In genomic region chr3:113147608-113148306, GRCh38 we compare ENCODE assay signal across 19 cellular contexts.
DNase-seq lines count a peak whose midpoint lies in the region; ATAC-seq and TF ChIP-seq lines count a peak whose summit lies in the region.
"Had no signal": no experiment of that assay in that cellular context is flagged by ENCODE, and none has a peak within 500 bp of the region (broad histone marks: within the 10 kb centered on the region; RNA-seq: fewer than 3 reads in every experiment).

No MANE protein-coding gene starts in this region.

- H3F3A ChIP-seq in PC-9 (ENCODE audit: insufficient read depth, low read depth), result no peaks in the 10 kb centered on the region

- no peak overlapping the region for H2AFZ ChIP-seq in PC-9

- DNase-seq in CD8-positive, alpha-beta T cell, result no peak
- no peak for DNase-seq in PC-9
- peak in 3 of 5 donors; percentile 42 to 59 (median 48) for DNase-seq in heart left ventricle
- DNase-seq in AG08396 (ENCODE audit: low spot score), result no peak
- DNase-seq in epidermal melanocyte (ENCODE audit: insufficient read length, low spot score), result no peak
- no peak for DNase-seq in middle frontal gyrus (ENCODE audit: extremely low spot score, low spot score)
- DNase-seq: ACHN; activated CD4-positive, alpha-beta T cell treated with anti-CD3 and anti-CD28 coated beads for 4 hours; activated T-cell treated with anti-CD3 and anti-CD28 coated beads, Interleukin-2, amount 50 U/mL, for 48 hours; adrenal gland; cortex of kidney; MM.1S; NCI-H226; Peyer's patch; substantia nigra; T-helper 17 cell had no signal

- H3K9me2 ChIP-seq in PC-9 (ENCODE audit: insufficient read depth), result no peaks in the 10 kb centered on the region

- H3K27me3 ChIP-seq in CD8-positive, alpha-beta T cell (ENCODE audit: insufficient read depth, low read length), result no peaks in the 10 kb centered on the region
- H3K27me3 ChIP-seq in PC-9 (ENCODE audit: insufficient read depth, low read depth) (no peaks in the 10 kb centered on the region), heart left ventricle (no peaks in the 10 kb centered on the region), rectal smooth muscle tissue (ENCODE audit: control insufficient read depth, insufficient read depth, low read length) (no peaks in the 10 kb centered on the region)
- H3K27me3 ChIP-seq: adrenal gland, Peyer's patch had no signal

- H3K27ac Mint-ChIP-seq in CD8-positive, alpha-beta T cell, result peak overlapping the region; percentile 3
- H3K27ac Mint-ChIP-seq: T-helper 17 cell had no signal

- H3K79me2 ChIP-seq in PC-9 (ENCODE audit: low read depth), result no peaks in the 10 kb centered on the region

- no TSS peak for BruUV-seq in PC-9 (replicated peaks; lab: Mats Ljungman, UMichigan)

- ATAC-seq in CD8-positive, alpha-beta T cell, result no peak
- ATAC-seq in heart left ventricle, result peak; percentile 45 to 60 (median 52)
- no peak for ATAC-seq in HG02798 (IDR thresholded peaks at IDR 0.05; ENCODE audit: poor library complexity, unreplicated experiment)
- ATAC-seq: T-helper 17 cell had no signal

- no peaks in the 10 kb centered on the region for H3K36me3 Mint-ChIP-seq in CD8-positive, alpha-beta T cell

- H3K36me3 ChIP-seq in CD8-positive, alpha-beta T cell (ENCODE audit: insufficient read depth, low read length), result no peaks in the 10 kb centered on the region
- no peaks in the 10 kb centered on the region for H3K36me3 ChIP-seq in PC-9 (ENCODE audit: low read depth)
- no peaks in the 10 kb centered on the region for H3K36me3 ChIP-seq in heart left ventricle
- no peaks in the 10 kb centered on the region for H3K36me3 ChIP-seq in rectal smooth muscle tissue (ENCODE audit: control insufficient read depth, insufficient read depth, low read length)
- H3K36me3 ChIP-seq: adrenal gland, Peyer's patch had no signal

- H3K4me3 ChIP-seq in CD8-positive, alpha-beta T cell (ENCODE audit: low read depth, low read length), result no peak overlapping the region
- H3K4me3 ChIP-seq in PC-9 (no peak overlapping the region), heart left ventricle (peak overlapping the region in 1 of 12 donors; percentile 12), rectal smooth muscle tissue (ENCODE audit: low read length) (peak overlapping the region; percentile 28)
- H3K4me3 ChIP-seq: adrenal gland, Peyer's patch had no signal

- H3K4me3 Mint-ChIP-seq in CD8-positive, alpha-beta T cell, result no peak overlapping the region
- H3K4me3 Mint-ChIP-seq: T-helper 17 cell had no signal

- 68 to 81% (median 70%) methylated on average over 9 of the region's 9 CpGs for WGBS in heart left ventricle, 4 donors

- intact Hi-C loops in CD8-positive, alpha-beta T cell (cut with DNase I, micrococcal nuclease), result no loop called here
- intact Hi-C loops in PC-9 (cut with micrococcal nuclease; ENCODE audit: unreplicated experiment), result loop anchor here (5.0 kb wide), 1 partner anchor 130 kb away; no protein-coding TSS in a partner anchor
- intact Hi-C loops in heart left ventricle (cut with DNase I), result loop anchor here in 1 of 10 donors (5.0 kb wide), 1 partner anchor 65 kb away; the partner anchor contains the start of gene BOC

- no peaks in the 10 kb centered on the region for H3K4me1 Mint-ChIP-seq in CD8-positive, alpha-beta T cell (ENCODE audit: low read depth)
- H3K4me1 Mint-ChIP-seq: T-helper 17 cell had no signal

- POLR2A ChIA-PET in CD8-positive, alpha-beta T cell (lab: Charles Lee), result no interaction called here
- POLR2A ChIA-PET in PC-9 (lab: Charles Lee; ENCODE audit: unreplicated experiment), result interaction anchor here (0.6 to 0.7 kb wide), 2 partner anchors 8 to 13 kb away, joined by 3 to 6 read pairs; no protein-coding TSS in a partner anchor

- no peaks in the 10 kb centered on the region for H3K9me3 ChIP-seq in CD8-positive, alpha-beta T cell (ENCODE audit: low read length)
- H3K9me3 ChIP-seq in PC-9 (ENCODE audit: insufficient read depth, low read depth) (no peaks in the 10 kb centered on the region), heart left ventricle (no peaks in the 10 kb centered on the region)
- H3K9me3 ChIP-seq: adrenal gland, Caco-2, Peyer's patch had no signal

- no peaks in the 10 kb centered on the region for H3K27me3 Mint-ChIP-seq in CD8-positive, alpha-beta T cell (ENCODE audit: low read depth)

- no peak overlapping the region for H3K27ac ChIP-seq in CD8-positive, alpha-beta T cell (ENCODE audit: low read depth, low read length)
- H3K27ac ChIP-seq in PC-9, result no peak overlapping the region
- H3K27ac ChIP-seq in heart left ventricle, result peak overlapping the region in 10 of 12 donors; percentile 1 to 81 (median 51)
- peak overlapping the region; percentile 91 for H3K27ac ChIP-seq in rectal smooth muscle tissue (ENCODE audit: low read depth, low read length)

- no peaks in the 10 kb centered on the region for H3K9me3 Mint-ChIP-seq in CD8-positive, alpha-beta T cell

- H3K4me2 ChIP-seq in PC-9, result peak overlapping the region; percentile 35

- no peaks in the 10 kb centered on the region for H4K20me1 ChIP-seq in PC-9 (ENCODE audit: insufficient read depth)

- H3K4me1 ChIP-seq in CD8-positive, alpha-beta T cell (ENCODE audit: insufficient read depth, low read length), result no peaks in the 10 kb centered on the region
- H3K4me1 ChIP-seq in PC-9 (replicated peaks; ENCODE audit: insufficient read depth), result peaks cover 12% of the 10 kb centered on the region
- peaks cover 0 to 46% (median 5%) of the 10 kb centered on the region in 12 donors for H3K4me1 ChIP-seq in heart left ventricle
- peaks cover 60% of the 10 kb centered on the region for H3K4me1 ChIP-seq in rectal smooth muscle tissue (ENCODE audit: control insufficient read depth, insufficient read depth, low read length)
- H3K4me1 ChIP-seq: Caco-2 had no signal

- TF ChIP-seq CTCF in CD8-positive, alpha-beta T cell (IDR thresholded peaks at IDR 0.05), result no peak
- TF ChIP-seq CTCF in PC-9 (conservative IDR thresholded peaks at IDR 0.05), result no peak
- TF ChIP-seq CTCF in heart left ventricle (IDR thresholded peaks at IDR 0.05), result no peak

- no peak overlapping the region for H3K9ac ChIP-seq in rectal smooth muscle tissue (ENCODE audit: low read length)

- no peak for TF ChIP-seq POLR2A in heart left ventricle (IDR thresholded peaks at IDR 0.05)

- CTCF ChIA-PET in CD8-positive, alpha-beta T cell (lab: Charles Lee), result no interaction called here
- CTCF ChIA-PET in PC-9 (lab: Charles Lee), result interaction anchor here (0.5 kb wide), 1 partner anchor 10 kb away, joined by 4 read pairs; no protein-coding TSS in a partner anchor

Comparison
In these comparisons a context has a peak if more than half of its experiments do, and no peak if none do; other contexts are left out.
1. ATAC-seq: peak in heart left ventricle (4 of 4); none in CD8-positive, alpha-beta T cell (single experiment) and HG02798 (single experiment).
2. DNase-seq: peak in heart left ventricle (3 of 5); none in CD8-positive, alpha-beta T cell (0 of 7), PC-9 (0 of 2), AG08396 (single experiment), epidermal melanocyte (single experiment) and middle frontal gyrus (single experiment).
3. H3K27ac ChIP-seq: peak in heart left ventricle (10 of 12) and rectal smooth muscle tissue (single experiment); none in CD8-positive, alpha-beta T cell (single experiment) and PC-9 (single experiment).